Comparison of ENCODE assay signal across 1 cellular context in the genomic region with DNA sequence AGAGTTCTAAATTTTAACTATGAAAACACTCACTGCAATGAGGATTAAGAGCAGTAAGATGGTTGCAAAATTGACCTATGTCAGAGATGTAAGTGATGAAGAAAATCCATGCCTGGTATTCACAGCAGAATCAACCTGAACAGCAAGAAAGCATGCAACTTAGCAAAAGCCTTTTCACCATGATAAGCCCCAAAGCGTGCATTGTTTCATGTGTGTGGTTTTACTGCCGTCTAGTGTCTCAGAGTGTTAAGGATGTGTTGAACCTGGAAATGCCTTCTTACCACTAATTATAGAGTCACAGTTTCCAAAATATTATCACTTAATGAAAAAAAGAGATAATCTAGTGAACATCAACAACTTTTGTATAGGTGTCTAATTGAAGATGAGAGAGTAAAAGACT.
TF ChIP-seq lines count a peak whose summit lies in the region.

No MANE protein-coding gene starts in this region.

TF ChIP-seq in K562, 482 proteins besides CTCF, POLR2A, EP300 and RAD21:
- TF ChIP-seq PHF21A (IDR thresholded peaks at IDR 0.05; ENCODE audit: borderline replicate concordance, low read depth), result no peak
